Comparison of ENCODE assay signal across 8 cellular contexts in genomic region chr14:87745507-87746118, GRCh38.
DNase-seq lines count a peak whose midpoint lies in the region; ATAC-seq and TF ChIP-seq lines count a peak whose summit lies in the region.

No MANE protein-coding gene starts in this region.

- ATAC-seq in HG02678 (IDR thresholded peaks at IDR 0.05; ENCODE audit: unreplicated experiment) = peak; percentile 81

- no peaks in the 10 kb centered on the region for H3K27me3 Mint-ChIP-seq in neural crest cell (ENCODE audit: low read depth)

- H3K4me3 ChIP-seq in choroid plexus epithelial cell (ENCODE audit: low read depth, low read length) = no peak overlapping the region

- no peak overlapping the region for H3K27ac Mint-ChIP-seq in neural crest cell (ENCODE audit: unreplicated experiment)

- peak; percentile 18 for TF ChIP-seq CTCF in AG09319 (IDR thresholded peaks at IDR 0.05; ENCODE audit: low read depth, low read length)
- peak; percentile 5 for TF ChIP-seq CTCF in GM12801 (IDR thresholded peaks at IDR 0.05; ENCODE audit: extremely low read depth, insufficient read length)
- TF ChIP-seq CTCF in choroid plexus epithelial cell (conservative IDR thresholded peaks at IDR 0.05; ENCODE audit: low read depth, low read length) = peak; percentile 53
- TF ChIP-seq CTCF in neural crest cell (conservative IDR thresholded peaks at IDR 0.05) = peak; percentile 75

- no peak for DNase-seq in AG09319 (ENCODE audit: extremely low read depth, low read depth)
- DNase-seq in NCI-H2171 (lab: John Stamatoyannopoulos, UW) = peak; percentile 13
- peak; percentile 23 for DNase-seq in choroid plexus epithelial cell (ENCODE audit: low read depth)
- peak; percentile 25 for DNase-seq in neural crest cell (ENCODE audit: low read depth, low spot score)
- no peak for DNase-seq in dedifferentiated amniotic fluid mesenchymal stem cell (ENCODE audit: extremely low spot score)
- no peak for DNase-seq in activated T-cell treated with anti-CD3 and anti-CD28 coated beads, Interleukin-2, amount 50 U/mL, for 1 hour

- H3K4me1 Mint-ChIP-seq in neural crest cell = peaks cover 7% of the 10 kb centered on the region

- H3K4me3 Mint-ChIP-seq in neural crest cell = no peak overlapping the region

- H3K9me3 Mint-ChIP-seq in neural crest cell = no peaks in the 10 kb centered on the region

- H3K36me3 Mint-ChIP-seq in neural crest cell (ENCODE audit: low read depth) = no peaks in the 10 kb centered on the region

Comparison
In these comparisons a context has a peak if more than half of its experiments do, and no peak if none do; other contexts are left out.
1. DNase-seq: peak in NCI-H2171 (single experiment), choroid plexus epithelial cell (single experiment) and neural crest cell (single experiment); none in AG09319 (single experiment), dedifferentiated amniotic fluid mesenchymal stem cell (single experiment) and activated T-cell treated with anti-CD3 and anti-CD28 coated beads, Interleukin-2, amount 50 U/mL, for 1 hour (single experiment).
2. CTCF ChIP-seq: peak in every context shown above with its lines; median percentile 75 in neural crest cell; 53 in choroid plexus epithelial cell; 18 in AG09319; 5 in GM12801.